Comparison of ENCODE assay signal across 36 cellular contexts in genomic region chr13:37889811-37890210, GRCh38. TPM values are rescaled to one million over a fixed set of nuclear protein-coding genes. Genes with fewer than 3 reads are reported as not detected.
"Had no signal": no experiment of that assay in that cellular context is flagged by ENCODE, and none has a peak within 500 bp of the region (broad histone marks: within the 10 kb centered on the region; RNA-seq: fewer than 3 reads in every experiment).

No MANE protein-coding gene starts in this region.

- H3K27me3 Mint-ChIP-seq: activated CD4-positive, alpha-beta memory T cell treated with anti-CD3 and anti-CD28 coated beads, Interleukin-2, amount 10 ng/mL, durations not matched to agents 7 days and 5 days; activated T-helper 17 cell treated with anti-CD3 and anti-CD28 coated beads, Interleukin-2, amount 50 U/mL, for 72 hours; central memory CD8-positive, alpha-beta T cell had no signal

- DNase-seq: activated CD4-positive, alpha-beta memory T cell treated with anti-CD3 and anti-CD28 coated beads, Interleukin-2, amount 10 ng/mL, durations not matched to agents 7 days and 5 days; activated CD4-positive, alpha-beta T cell treated with anti-CD3 and anti-CD28 coated beads for 1 hour; activated CD4-positive, alpha-beta T cell treated with anti-CD3 and anti-CD28 coated beads for 48 hours; activated CD4-positive, CD25-positive, alpha-beta regulatory T cell; activated CD8-positive, alpha-beta memory T cell treated with anti-CD3 and anti-CD28 coated beads for 24 hours; activated CD8-positive, alpha-beta memory T cell treated with anti-CD3 and anti-CD28 coated beads, Interleukin-2, amount 10 ng/mL, durations not matched to agents 7 days and 5 days; activated CD8-positive, alpha-beta memory T cell treated with anti-CD3 and anti-CD28 coated beads, Interleukin-2, amount 50 U/mL, for 48 hours; activated effector memory CD4-positive, alpha-beta T cell treated with anti-CD3 and anti-CD28 coated beads, Interleukin-2, amount 50 U/mL, for 16 hours; activated naive CD4-positive, alpha-beta T cell; activated naive CD4-positive, alpha-beta T cell treated with anti-CD3 and anti-CD28 coated beads, Interleukin-2, amount 50 U/mL, for 16 hours; activated naive CD8-positive, alpha-beta T cell treated with anti-CD3 and anti-CD28 coated beads for 36 hours; activated T-cell treated with anti-CD3 and anti-CD28 coated beads, Interleukin-2, amount 50 U/mL, for 1 hour; activated T-cell treated with anti-CD3 and anti-CD28 coated beads, Interleukin-2, amount 50 U/mL, for 72 hours; amniotic stem cell; aorta; KG1; NCI-H1092 treated with DMSO at 0.1 percent for 48 hours; NCI-H1417; NCI-H146; NCI-H187; NCI-H2029 treated with DMSO at 0.1 percent for 48 hours; NCI-H2107; NCI-H345; NCI-H524 treated with DMSO at 0.1 percent for 48 hours; NCI-H82; SHP77; SJCRH30; T1000; WERI-Rb-1 had no signal

- H3K4me3 ChIP-seq: cardiac muscle cell, SJCRH30, SK-N-MC had no signal

- H3K36me3 ChIP-seq: cardiac muscle cell, SJCRH30, WERI-Rb-1 had no signal

- ATAC-seq: activated CD8-positive, alpha-beta memory T cell treated with anti-CD3 and anti-CD28 coated beads, Interleukin-2, amount 10 ng/mL, durations not matched to agents 7 days and 5 days; activated T-cell treated with anti-CD3 and anti-CD28 coated beads, Interleukin-2, amount 50 U/mL, for 72 hours; activated T-helper 17 cell treated with anti-CD3 and anti-CD28 coated beads, Interleukin-2, amount 50 U/mL, for 72 hours; Panc1 had no signal

- H3K4me1 ChIP-seq: SJCRH30 had no signal

- H3K9me3 ChIP-seq: SJCRH30 had no signal

- H3K4me1 Mint-ChIP-seq: activated CD4-positive, alpha-beta memory T cell treated with anti-CD3 and anti-CD28 coated beads, Interleukin-2, amount 10 ng/mL, durations not matched to agents 7 days and 5 days; activated CD8-positive, alpha-beta memory T cell treated with anti-CD3 and anti-CD28 coated beads, Interleukin-2, amount 10 ng/mL, durations not matched to agents 7 days and 5 days; activated naive CD8-positive, alpha-beta T cell treated with anti-CD3 and anti-CD28 coated beads for 36 hours; activated T-helper 17 cell treated with anti-CD3 and anti-CD28 coated beads, Interleukin-2, amount 50 U/mL, for 72 hours; central memory CD8-positive, alpha-beta T cell had no signal

- H3K9me3 Mint-ChIP-seq: activated CD4-positive, alpha-beta memory T cell treated with anti-CD3 and anti-CD28 coated beads, Interleukin-2, amount 10 ng/mL, durations not matched to agents 7 days and 5 days had no signal

- H3K4me3 Mint-ChIP-seq: activated CD4-positive, alpha-beta memory T cell treated with anti-CD3 and anti-CD28 coated beads, Interleukin-2, amount 10 ng/mL, durations not matched to agents 7 days and 5 days; activated CD8-positive, alpha-beta memory T cell treated with anti-CD3 and anti-CD28 coated beads, Interleukin-2, amount 10 ng/mL, durations not matched to agents 7 days and 5 days; activated naive CD8-positive, alpha-beta T cell treated with anti-CD3 and anti-CD28 coated beads for 36 hours; activated T-cell treated with anti-CD3 and anti-CD28 coated beads, Interleukin-2, amount 50 U/mL, for 72 hours; activated T-helper 17 cell treated with anti-CD3 and anti-CD28 coated beads, Interleukin-2, amount 50 U/mL, for 72 hours; central memory CD8-positive, alpha-beta T cell had no signal

- H3K36me3 Mint-ChIP-seq: activated CD8-positive, alpha-beta memory T cell treated with anti-CD3 and anti-CD28 coated beads, Interleukin-2, amount 10 ng/mL, durations not matched to agents 7 days and 5 days; activated naive CD8-positive, alpha-beta T cell treated with anti-CD3 and anti-CD28 coated beads for 36 hours had no signal

- H3K27ac Mint-ChIP-seq: activated CD4-positive, alpha-beta memory T cell treated with anti-CD3 and anti-CD28 coated beads, Interleukin-2, amount 10 ng/mL, durations not matched to agents 7 days and 5 days; activated CD8-positive, alpha-beta memory T cell treated with anti-CD3 and anti-CD28 coated beads, Interleukin-2, amount 10 ng/mL, durations not matched to agents 7 days and 5 days; activated naive CD8-positive, alpha-beta T cell treated with anti-CD3 and anti-CD28 coated beads for 36 hours; activated T-cell treated with anti-CD3 and anti-CD28 coated beads, Interleukin-2, amount 50 U/mL, for 72 hours; activated T-helper 17 cell treated with anti-CD3 and anti-CD28 coated beads, Interleukin-2, amount 50 U/mL, for 72 hours had no signal

- H3K27me3 ChIP-seq: cardiac muscle cell, SJCRH30 had no signal

- H3K27ac ChIP-seq: cardiac muscle cell, SJCRH30, SK-N-MC, WERI-Rb-1 had no signal

RNA-seq across cellular contexts. Expression of gene TRPC4, which starts 20.2 kb away (rescaled TPM):
- total RNA-seq: activated CD4-positive, alpha-beta memory T cell treated with anti-CD3 and anti-CD28 coated beads, Interleukin-2, amount 10 ng/mL, durations not matched to agents 7 days and 5 days; activated CD8-positive, alpha-beta memory T cell treated with anti-CD3 and anti-CD28 coated beads, Interleukin-2, amount 10 ng/mL, durations not matched to agents 7 days and 5 days; activated naive CD8-positive, alpha-beta T cell treated with anti-CD3 and anti-CD28 coated beads for 36 hours; activated T-cell treated with anti-CD3 and anti-CD28 coated beads, Interleukin-2, amount 50 U/mL, for 72 hours; activated T-helper 17 cell treated with anti-CD3 and anti-CD28 coated beads, Interleukin-2, amount 50 U/mL, for 72 hours; T-helper 1 cell treated with Interleukin-12 subunit alpha and Interleukin-12 subunit beta and Interleukin-4 antibody, amounts not matched to agents 30 ng/mL and 1 ng/mL, for 36 hours; T-helper 2 cell treated with Interferon-gamma antibody and Interleukin-4, amounts not matched to agents 100 ng/mL and 5 ng/mL, for 36 hours had no signal
